Comparison of ENCODE assay signal across 17 cellular contexts in genomic region chr2:200309296-200309846, GRCh38. TPM values are rescaled to one million over a fixed set of nuclear protein-coding genes. Genes with fewer than 3 reads are reported as not detected.
A peak's percentile ranks its signal among the peaks of the same experiment; 100 is the strongest.
DNase-seq lines count a peak whose midpoint lies in the region; ATAC-seq and TF ChIP-seq lines count a peak whose summit lies in the region.
"Had no signal": no experiment of that assay in that cellular context is flagged by ENCODE, and none has a peak within 500 bp of the region (broad histone marks: within the 10 kb centered on the region; RNA-seq: fewer than 3 reads in every experiment).

No MANE protein-coding gene starts in this region.

- DNase-seq in fibroblast of lung (ENCODE audit: low read depth in 2 of 2) (no peak), osteocyte (ENCODE audit: extremely low spot score, unreplicated experiment) (no peak), DMS79 treated with DMSO at 0.1 percent for 48 hours (lab: John Stamatoyannopoulos, UW) (no peak), RKO (ENCODE audit: low spot score) (no peak)
- DNase-seq: effector CD8-positive, alpha-beta T cell; heart left ventricle; NCI-H2029; retina; stomach had no signal

- peak overlapping the region; percentile 40 for H3K27ac ChIP-seq in fibroblast of lung (ENCODE audit: insufficient read depth, low read length)
- H3K27ac ChIP-seq: KMS-11 had no signal

- H3K27me3 ChIP-seq in fibroblast of lung (ENCODE audit: control insufficient read depth, insufficient read depth, low read length) = no peaks in the 10 kb centered on the region
- H3K27me3 ChIP-seq: heart left ventricle, SJSA1, stomach had no signal

- H3K9ac ChIP-seq in ES-I3 (ENCODE audit: low read depth, low read length) (peak overlapping the region; percentile 98), fibroblast of lung (ENCODE audit: insufficient read depth, low read length) (no peak overlapping the region)
- H3K9ac ChIP-seq: KMS-11 had no signal

- no peaks in the 10 kb centered on the region for H3K9me3 Mint-ChIP-seq in osteocyte (ENCODE audit: unreplicated experiment)
- H3K9me3 Mint-ChIP-seq: memory B cell had no signal

- H3K4me1 ChIP-seq in ES-I3 (ENCODE audit: insufficient read depth, low read length) (peaks cover 49% of the 10 kb centered on the region), fibroblast of lung (ENCODE audit: control insufficient read depth, extremely low read depth, insufficient read depth, low read length) (peaks cover 16% of the 10 kb centered on the region)

- no peak overlapping the region for H2AFZ ChIP-seq in fibroblast of lung (ENCODE audit: low read length)

- no peak for TF ChIP-seq CTCF in WI38 (IDR thresholded peaks at IDR 0.05; ENCODE audit: low read depth, low read length)
- TF ChIP-seq CTCF in fibroblast of lung (conservative IDR thresholded peaks at IDR 0.05 in 1 of 2, IDR thresholded peaks at IDR 0.05 in 1 of 2; ENCODE audit: low read depth in 1 of 2, low read length in 2 of 2) = no peak
- TF ChIP-seq CTCF in osteocyte (IDR thresholded peaks at IDR 0.05) = no peak

- peak overlapping the region; percentile 77 for H3K27ac Mint-ChIP-seq in osteocyte (ENCODE audit: unreplicated experiment)
- H3K27ac Mint-ChIP-seq: memory B cell had no signal

- H3K9me3 ChIP-seq in ES-I3 (ENCODE audit: control insufficient read depth, insufficient read depth, low read length) = no peaks in the 10 kb centered on the region
- no peaks in the 10 kb centered on the region for H3K9me3 ChIP-seq in fibroblast of lung (ENCODE audit: control insufficient read depth, insufficient read depth, low read depth, low read length)
- H3K9me3 ChIP-seq: heart left ventricle, SJSA1, stomach had no signal

- H3K79me2 ChIP-seq in fibroblast of lung (ENCODE audit: control insufficient read depth, insufficient read depth, low read length) = peaks cover 79% of the 10 kb centered on the region

- H3K4me3 ChIP-seq in WI38 (ENCODE audit: low read depth, low read length) (peak overlapping the region; percentile 79), fibroblast of lung (replicated peaks in 1 of 4; ENCODE audit: control extremely low read depth in 1 of 4, insufficient read depth in 1 of 4, low read depth in 3 of 4, low read length in 4 of 4) (peak overlapping the region; percentile 48 to 95 (median 72))

- H3K4me1 Mint-ChIP-seq in osteocyte (ENCODE audit: unreplicated experiment) = peaks cover 55% of the 10 kb centered on the region

- peak overlapping the region; percentile 94 for H3K4me2 ChIP-seq in fibroblast of lung (ENCODE audit: extremely low read depth, insufficient read depth, low read length)

- no peak for ATAC-seq in HG02852 (IDR thresholded peaks at IDR 0.05; ENCODE audit: unreplicated experiment)
- no peak for ATAC-seq in GM18517 (IDR thresholded peaks at IDR 0.05; ENCODE audit: unreplicated experiment)
- ATAC-seq: heart left ventricle had no signal

- H3K36me3 Mint-ChIP-seq in osteocyte (ENCODE audit: unreplicated experiment) = no peaks in the 10 kb centered on the region

- H3K27me3 Mint-ChIP-seq in osteocyte (ENCODE audit: unreplicated experiment) = no peaks in the 10 kb centered on the region

- H4K20me1 ChIP-seq in fibroblast of lung (ENCODE audit: control insufficient read depth, extremely low read depth, insufficient read depth, low read length) = no peaks in the 10 kb centered on the region

- H3K36me3 ChIP-seq in ES-I3 (ENCODE audit: insufficient read depth, low read length) (no peaks in the 10 kb centered on the region), fibroblast of lung (ENCODE audit: control insufficient read depth, insufficient read depth, low read length) (no peaks in the 10 kb centered on the region)
- H3K36me3 ChIP-seq: heart left ventricle, stomach had no signal

- H3K4me3 Mint-ChIP-seq in osteocyte (ENCODE audit: unreplicated experiment) = peak overlapping the region; percentile 81
- H3K4me3 Mint-ChIP-seq: memory B cell had no signal

RNA-seq across cellular contexts. Expression of gene SPATS2L, which starts 2.9 kb away (rescaled TPM):
- total RNA-seq in fibroblast of lung (50.1 and 73.8 TPM in 2 replicates), osteocyte (152 and 155 TPM in 2 replicates)
- 291 and 304 TPM in 2 replicates for polyA plus RNA-seq in fibroblast of lung
- polyA plus RNA-seq in fibroblast of lung (2012) = 146 and 159 TPM in 2 replicates
- polyA minus RNA-seq in fibroblast of lung (ENCODE audit: low replicate concordance) = 38.2 and 56.5 TPM in 2 replicates
- total RNA-seq: G401 had no signal
